ENCODE assay signal across 1 cellular context in genomic region chr14:92185559-92185958, GRCh38.
A peak's percentile ranks its signal among the peaks of the same experiment; 100 is the strongest.
TF ChIP-seq lines count a peak whose summit lies in the region.

No MANE protein-coding gene starts in this region.

TF ChIP-seq in HepG2, 621 proteins besides CTCF, POLR2A, EP300 and RAD21 (continued from another document):
- 0 out of 2 replicates have a peak, but pooled peaks have one; percentile 31 for TF ChIP-seq ARID5B (CRISPR knock-in tag; IDR thresholded peaks at IDR 0.05)
- peak; percentile 28; the same call in 1 of the 2 replicates for TF ChIP-seq CEBPG (CRISPR knock-in tag; IDR thresholded peaks at IDR 0.05)
